Comparison of ENCODE assay signal across 16 cellular contexts in the genomic region with DNA sequence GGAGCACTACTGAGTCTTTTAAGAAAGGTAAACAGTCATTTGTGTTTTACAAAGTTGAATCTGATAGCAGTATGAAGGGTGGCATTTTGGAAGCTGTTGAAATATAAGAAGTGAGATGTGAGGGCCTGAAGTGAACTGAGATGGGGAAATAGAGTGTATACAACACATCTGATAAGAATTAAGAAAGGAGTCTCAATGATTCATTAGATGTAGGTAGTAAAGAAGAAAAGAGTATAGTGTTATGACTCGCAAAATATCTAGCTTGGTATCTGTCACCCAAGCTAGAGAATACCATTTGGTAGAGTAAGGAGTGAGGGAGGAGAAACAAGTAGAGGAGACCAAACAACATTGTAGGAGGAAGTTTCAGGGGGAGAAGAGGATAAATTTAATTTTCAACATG. TPM values are rescaled to one million over a fixed set of nuclear protein-coding genes. Genes with fewer than 3 reads are reported as not detected.
DNase-seq lines count a peak whose midpoint lies in the region; ATAC-seq and TF ChIP-seq lines count a peak whose summit lies in the region.
"Had no signal": no experiment of that assay in that cellular context is flagged by ENCODE, and none has a peak within 500 bp of the region (broad histone marks: within the 10 kb centered on the region; RNA-seq: fewer than 3 reads in every experiment).

No MANE protein-coding gene starts in this region.

- DNase-seq in activated naive CD4-positive, alpha-beta T cell (lab: John Stamatoyannopoulos, UW), result no peak
- DNase-seq in T-helper 17 cell (no peak), fibroblast of the aortic adventitia (ENCODE audit: low read depth) (peak; percentile 27), WERI-Rb-1 (no peak), NCI-H774 (lab: John Stamatoyannopoulos, UW) (no peak)
- DNase-seq: anterior cingulate cortex; DND-41; effector CD8-positive, alpha-beta T cell; MM.1S; NCI-H345; pancreas; uterus had no signal

- H3K4me3 Mint-ChIP-seq in activated naive CD4-positive, alpha-beta T cell treated with anti-CD3 and anti-CD28 coated beads, Interleukin-2, amount 50 U/mL, for 24 hours, result no peak overlapping the region
- no peak overlapping the region for H3K4me3 Mint-ChIP-seq in T-helper 17 cell
- no peak overlapping the region for H3K4me3 Mint-ChIP-seq in stimulated activated memory B cell treated with anti-CD40 and anti-IgM and Interleukin-4, amounts not matched to agents 10 μg/mL and 1 μg/mL and 100 μg/mL, for 72 hours

- H3K4me3 ChIP-seq in fibroblast of the aortic adventitia (ENCODE audit: low read depth, low read length) (no peak overlapping the region), WERI-Rb-1 (ENCODE audit: low read depth, low read length) (no peak overlapping the region)
- H3K4me3 ChIP-seq: lung, pancreas, uterus had no signal

- no peak overlapping the region for H3K27ac ChIP-seq in WERI-Rb-1
- H3K27ac ChIP-seq: pancreas, uterus had no signal

- H3K9me3 ChIP-seq in T-helper 17 cell (ENCODE audit: control insufficient read depth, low read length, poor library complexity, severe bottlenecking) (no peaks in the 10 kb centered on the region), WERI-Rb-1 (ENCODE audit: severe bottlenecking) (no peaks in the 10 kb centered on the region)
- H3K9me3 ChIP-seq: pancreas, uterus had no signal

- H3K9me3 Mint-ChIP-seq in activated naive CD4-positive, alpha-beta T cell treated with anti-CD3 and anti-CD28 coated beads, Interleukin-2, amount 50 U/mL, for 24 hours, result no peaks in the 10 kb centered on the region
- H3K9me3 Mint-ChIP-seq in stimulated activated memory B cell treated with anti-CD40 and anti-IgM and Interleukin-4, amounts not matched to agents 10 μg/mL and 1 μg/mL and 100 μg/mL, for 72 hours, result no peaks in the 10 kb centered on the region

- peak overlapping the region; percentile 37 for H3K27ac Mint-ChIP-seq in activated naive CD4-positive, alpha-beta T cell treated with anti-CD3 and anti-CD28 coated beads, Interleukin-2, amount 50 U/mL, for 24 hours
- peak overlapping the region; percentile 5 for H3K27ac Mint-ChIP-seq in T-helper 17 cell
- H3K27ac Mint-ChIP-seq in stimulated activated memory B cell treated with anti-CD40 and anti-IgM and Interleukin-4, amounts not matched to agents 10 μg/mL and 1 μg/mL and 100 μg/mL, for 72 hours, result peak overlapping the region; percentile 55

- peaks cover 38% of the 10 kb centered on the region for H3K4me1 Mint-ChIP-seq in activated naive CD4-positive, alpha-beta T cell treated with anti-CD3 and anti-CD28 coated beads, Interleukin-2, amount 50 U/mL, for 24 hours
- peaks cover 34% of the 10 kb centered on the region for H3K4me1 Mint-ChIP-seq in T-helper 17 cell
- peaks cover 69% of the 10 kb centered on the region for H3K4me1 Mint-ChIP-seq in stimulated activated memory B cell treated with anti-CD40 and anti-IgM and Interleukin-4, amounts not matched to agents 10 μg/mL and 1 μg/mL and 100 μg/mL, for 72 hours

- H3K27me3 Mint-ChIP-seq in activated naive CD4-positive, alpha-beta T cell treated with anti-CD3 and anti-CD28 coated beads, Interleukin-2, amount 50 U/mL, for 24 hours, result no peaks in the 10 kb centered on the region
- no peaks in the 10 kb centered on the region for H3K27me3 Mint-ChIP-seq in T-helper 17 cell
- H3K27me3 Mint-ChIP-seq in stimulated activated memory B cell treated with anti-CD40 and anti-IgM and Interleukin-4, amounts not matched to agents 10 μg/mL and 1 μg/mL and 100 μg/mL, for 72 hours, result no peaks in the 10 kb centered on the region

- TF ChIP-seq CTCF in fibroblast of the aortic adventitia (IDR thresholded peaks at IDR 0.05; ENCODE audit: insufficient read depth, low read length), result no peak
- no peak for TF ChIP-seq CTCF in WERI-Rb-1 (IDR thresholded peaks at IDR 0.05; ENCODE audit: low read depth, low read length)

- H3K36me3 ChIP-seq in WERI-Rb-1, result peaks cover 12% of the 10 kb centered on the region
- H3K36me3 ChIP-seq: pancreas, uterus had no signal

- no peaks in the 10 kb centered on the region for H3K27me3 ChIP-seq in WERI-Rb-1 (ENCODE audit: insufficient read depth, low read depth, severe bottlenecking)
- H3K27me3 ChIP-seq: pancreas, uterus had no signal

- no peaks in the 10 kb centered on the region for H3K36me3 Mint-ChIP-seq in activated naive CD4-positive, alpha-beta T cell treated with anti-CD3 and anti-CD28 coated beads, Interleukin-2, amount 50 U/mL, for 24 hours
- no peaks in the 10 kb centered on the region for H3K36me3 Mint-ChIP-seq in T-helper 17 cell (ENCODE audit: low read depth)
- H3K36me3 Mint-ChIP-seq in stimulated activated memory B cell treated with anti-CD40 and anti-IgM and Interleukin-4, amounts not matched to agents 10 μg/mL and 1 μg/mL and 100 μg/mL, for 72 hours, result peaks cover 16% of the 10 kb centered on the region

- ATAC-seq in T-helper 17 cell (no peak), GM18519 (IDR thresholded peaks at IDR 0.05; ENCODE audit: low FRiP score, unreplicated experiment) (no peak)
- no peak for ATAC-seq in stimulated activated memory B cell treated with anti-CD40 and anti-IgM and Interleukin-4, amounts not matched to agents 10 μg/mL and 1 μg/mL and 100 μg/mL, for 72 hours
- ATAC-seq: pancreas had no signal

RNA-seq across cellular contexts. Expression of a gene that starts 5.3 kb away (rescaled TPM):
- 10 to 100 TPM; 15.5 to 70.8 TPM for total RNA-seq in T-helper 17 cell
- 46.9 and 54.0 TPM in 2 replicates for total RNA-seq in fibroblast of the aortic adventitia (ENCODE audit: low replicate concordance)

Comparison
In these comparisons a context has a peak if more than half of its experiments do, and no peak if none do; other contexts are left out.
1. H3K27ac Mint-ChIP-seq: peak in every context shown above with its lines; median percentile 55 in stimulated activated memory B cell treated with anti-CD40 and anti-IgM and Interleukin-4, amounts not matched to agents 10 μg/mL and 1 μg/mL and 100 μg/mL, for 72 hours; 37 in activated naive CD4-positive, alpha-beta T cell treated with anti-CD3 and anti-CD28 coated beads, Interleukin-2, amount 50 U/mL, for 24 hours; 5 in T-helper 17 cell.